30 cellular contexts compared by ENCODE assay signal in genomic region chr12:6254491-6254890, GRCh38. TPM values are rescaled to one million over a fixed set of nuclear protein-coding genes. Genes with fewer than 3 reads are reported as not detected.
"Had no signal": no experiment of that assay in that cellular context is flagged by ENCODE, and none has a peak within 500 bp of the region (broad histone marks: within the 10 kb centered on the region; RNA-seq: fewer than 3 reads in every experiment).

No MANE protein-coding gene starts in this region.

- H3K4me3 Mint-ChIP-seq: activated CD4-positive, alpha-beta memory T cell treated with anti-CD3 and anti-CD28 coated beads for 36 hours; activated CD4-positive, alpha-beta T cell treated with anti-CD3 and anti-CD28 coated beads for 36 hours; activated CD4-positive, alpha-beta T cell treated with anti-CD3 and anti-CD28 coated beads, Interleukin-2, amount 10 ng/mL, durations not matched to agents 24 days and 14 days; activated CD8-positive, alpha-beta memory T cell treated with anti-CD3 and anti-CD28 coated beads, Interleukin-2, amount 10 ng/mL, durations not matched to agents 7 days and 5 days; activated CD8-positive, alpha-beta T cell treated with anti-CD3 and anti-CD28 coated beads, Interleukin-2, amount 10 ng/mL, durations not matched to agents 7 days and 5 days; activated naive CD4-positive, alpha-beta T cell treated with anti-CD3 and anti-CD28 coated beads, Interleukin-2, amount 10 ng/mL, durations not matched to agents 7 days and 5 days; activated naive CD8-positive, alpha-beta T cell treated with anti-CD3 and anti-CD28 coated beads, Interleukin-2, amount 10 ng/mL, durations not matched to agents 7 days and 5 days; activated T-cell treated with anti-CD3 and anti-CD28 coated beads, Interleukin-2, amount 50 U/mL, for 72 hours; brain; dendritic cell treated with granulocyte-macrophage colony-stimulating factor and Interleukin-4, amounts not matched to agents 40 ng/mL and 50 ng/mL, for 4 days; endodermal cell had no signal

- H3K4me3 ChIP-seq: ascending aorta, breast epithelium, cardiac muscle cell, coronary artery, dorsolateral prefrontal cortex had no signal

- H3K4me1 ChIP-seq: ascending aorta had no signal

- H3K36me3 ChIP-seq: ascending aorta, breast epithelium, cardiac muscle cell had no signal

- ATAC-seq: activated CD4-positive, alpha-beta T cell treated with anti-CD3 and anti-CD28 coated beads for 36 hours; activated CD8-positive, alpha-beta memory T cell treated with anti-CD3 and anti-CD28 coated beads, Interleukin-2, amount 10 ng/mL, durations not matched to agents 7 days and 5 days; activated CD8-positive, alpha-beta T cell treated with anti-CD3 and anti-CD28 coated beads, Interleukin-2, amount 10 ng/mL, durations not matched to agents 7 days and 5 days; activated naive CD4-positive, alpha-beta T cell treated with anti-CD3 and anti-CD28 coated beads, Interleukin-2, amount 50 U/mL, for 72 hours; activated T-cell treated with anti-CD3 and anti-CD28 coated beads, Interleukin-2, amount 50 U/mL, for 72 hours; esophagus mucosa had no signal

- H3K9me3 Mint-ChIP-seq: activated CD4-positive, alpha-beta memory T cell treated with anti-CD3 and anti-CD28 coated beads for 36 hours; activated CD4-positive, alpha-beta T cell treated with anti-CD3 and anti-CD28 coated beads, Interleukin-2, amount 10 ng/mL, durations not matched to agents 24 days and 14 days; activated naive CD4-positive, alpha-beta T cell treated with anti-CD3 and anti-CD28 coated beads, Interleukin-2, amount 10 ng/mL, durations not matched to agents 7 days and 5 days; activated naive CD4-positive, alpha-beta T cell treated with anti-CD3 and anti-CD28 coated beads, Interleukin-2, amount 50 U/mL, for 72 hours; activated naive CD8-positive, alpha-beta T cell treated with anti-CD3 and anti-CD28 coated beads, Interleukin-2, amount 10 ng/mL, durations not matched to agents 7 days and 5 days; activated T-cell treated with anti-CD3 and anti-CD28 coated beads, Interleukin-2, amount 50 U/mL, for 72 hours; dendritic cell treated with granulocyte-macrophage colony-stimulating factor and Interleukin-4, amounts not matched to agents 40 ng/mL and 50 ng/mL, for 4 days had no signal

- DNase-seq: activated CD4-positive, alpha-beta memory T cell treated with anti-CD3 and anti-CD28 coated beads for 36 hours; activated CD4-positive, alpha-beta T cell treated with anti-CD3 and anti-CD28 coated beads for 36 hours; activated CD4-positive, alpha-beta T cell treated with anti-CD3 and anti-CD28 coated beads, Interleukin-2, amount 10 ng/mL, durations not matched to agents 24 days and 14 days; activated CD4-positive, CD25-positive, alpha-beta regulatory T cell; activated CD4-positive, CD25-positive, alpha-beta regulatory T cell treated with anti-CD3 and anti-CD28 coated beads, Interleukin-2, amount 50 U/mL, for 72 hours; activated CD8-positive, alpha-beta memory T cell treated with anti-CD3 and anti-CD28 coated beads, Interleukin-2, amount 10 ng/mL, durations not matched to agents 7 days and 5 days; activated CD8-positive, alpha-beta memory T cell treated with anti-CD3 and anti-CD28 coated beads, Interleukin-2, amount 50 U/mL, for 4 hours; activated CD8-positive, alpha-beta T cell treated with anti-CD3 and anti-CD28 coated beads, Interleukin-2, amount 10 ng/mL, durations not matched to agents 7 days and 5 days; activated gamma-delta T cell; activated naive CD4-positive, alpha-beta T cell; activated naive CD4-positive, alpha-beta T cell treated with anti-CD3 and anti-CD28 coated beads, Interleukin-2, amount 10 ng/mL, durations not matched to agents 7 days and 5 days; activated naive CD8-positive, alpha-beta T cell treated with anti-CD3 and anti-CD28 coated beads, Interleukin-2, amount 10 ng/mL, durations not matched to agents 7 days and 5 days; activated T-cell treated with anti-CD3 and anti-CD28 coated beads, Interleukin-2, amount 50 U/mL, for 1 hour; activated T-cell treated with anti-CD3 and anti-CD28 coated beads, Interleukin-2, amount 50 U/mL, for 72 hours; central memory CD4-positive, alpha-beta T cell; cerebellar nuclear complex; dorsolateral prefrontal cortex; effector memory CD4-positive, alpha-beta T cell; T-helper 2 cell had no signal

- H3K36me3 Mint-ChIP-seq: activated CD4-positive, alpha-beta memory T cell treated with anti-CD3 and anti-CD28 coated beads for 36 hours; activated CD8-positive, alpha-beta memory T cell treated with anti-CD3 and anti-CD28 coated beads, Interleukin-2, amount 10 ng/mL, durations not matched to agents 7 days and 5 days; activated naive CD4-positive, alpha-beta T cell treated with anti-CD3 and anti-CD28 coated beads, Interleukin-2, amount 10 ng/mL, durations not matched to agents 7 days and 5 days; activated naive CD4-positive, alpha-beta T cell treated with anti-CD3 and anti-CD28 coated beads, Interleukin-2, amount 50 U/mL, for 72 hours; activated naive CD8-positive, alpha-beta T cell treated with anti-CD3 and anti-CD28 coated beads, Interleukin-2, amount 10 ng/mL, durations not matched to agents 7 days and 5 days; brain had no signal

- H3K9me3 ChIP-seq: ascending aorta, breast epithelium had no signal

- H3K27ac ChIP-seq: ascending aorta, breast epithelium, coronary artery, dorsolateral prefrontal cortex had no signal

- H3K27ac Mint-ChIP-seq: activated CD4-positive, alpha-beta memory T cell treated with anti-CD3 and anti-CD28 coated beads for 36 hours; activated CD4-positive, alpha-beta T cell treated with anti-CD3 and anti-CD28 coated beads for 36 hours; activated CD4-positive, alpha-beta T cell treated with anti-CD3 and anti-CD28 coated beads, Interleukin-2, amount 10 ng/mL, durations not matched to agents 24 days and 14 days; activated CD8-positive, alpha-beta memory T cell treated with anti-CD3 and anti-CD28 coated beads, Interleukin-2, amount 10 ng/mL, durations not matched to agents 7 days and 5 days; activated CD8-positive, alpha-beta T cell treated with anti-CD3 and anti-CD28 coated beads, Interleukin-2, amount 10 ng/mL, durations not matched to agents 7 days and 5 days; activated naive CD4-positive, alpha-beta T cell treated with anti-CD3 and anti-CD28 coated beads, Interleukin-2, amount 10 ng/mL, durations not matched to agents 7 days and 5 days; activated naive CD4-positive, alpha-beta T cell treated with anti-CD3 and anti-CD28 coated beads, Interleukin-2, amount 50 U/mL, for 72 hours; activated naive CD8-positive, alpha-beta T cell treated with anti-CD3 and anti-CD28 coated beads, Interleukin-2, amount 10 ng/mL, durations not matched to agents 7 days and 5 days; activated T-cell treated with anti-CD3 and anti-CD28 coated beads, Interleukin-2, amount 50 U/mL, for 72 hours; brain; dendritic cell treated with granulocyte-macrophage colony-stimulating factor and Interleukin-4, amounts not matched to agents 40 ng/mL and 50 ng/mL, for 4 days; endodermal cell had no signal

- H3K4me1 Mint-ChIP-seq: activated CD4-positive, alpha-beta T cell treated with anti-CD3 and anti-CD28 coated beads for 36 hours; activated CD4-positive, alpha-beta T cell treated with anti-CD3 and anti-CD28 coated beads, Interleukin-2, amount 10 ng/mL, durations not matched to agents 24 days and 14 days; activated CD8-positive, alpha-beta memory T cell treated with anti-CD3 and anti-CD28 coated beads, Interleukin-2, amount 10 ng/mL, durations not matched to agents 7 days and 5 days; activated naive CD4-positive, alpha-beta T cell treated with anti-CD3 and anti-CD28 coated beads, Interleukin-2, amount 10 ng/mL, durations not matched to agents 7 days and 5 days; activated naive CD8-positive, alpha-beta T cell treated with anti-CD3 and anti-CD28 coated beads, Interleukin-2, amount 10 ng/mL, durations not matched to agents 7 days and 5 days had no signal

- H3K27me3 ChIP-seq: ascending aorta, breast epithelium, cardiac muscle cell had no signal

RNA-seq across cellular contexts. Expression of gene PLEKHG6, which starts 56.0 kb away (rescaled TPM):
- total RNA-seq: activated CD4-positive, alpha-beta memory T cell treated with anti-CD3 and anti-CD28 coated beads for 36 hours; activated CD4-positive, alpha-beta T cell treated with anti-CD3 and anti-CD28 coated beads for 36 hours; activated CD4-positive, alpha-beta T cell treated with anti-CD3 and anti-CD28 coated beads, Interleukin-2, amount 10 ng/mL, durations not matched to agents 24 days and 14 days; activated CD8-positive, alpha-beta memory T cell treated with anti-CD3 and anti-CD28 coated beads for 36 hours; activated CD8-positive, alpha-beta memory T cell treated with anti-CD3 and anti-CD28 coated beads, Interleukin-2, amount 10 ng/mL, durations not matched to agents 7 days and 5 days; activated naive CD4-positive, alpha-beta T cell treated with anti-CD3 and anti-CD28 coated beads, Interleukin-2, amount 50 U/mL, for 72 hours; activated naive CD8-positive, alpha-beta T cell treated with anti-CD3 and anti-CD28 coated beads, Interleukin-2, amount 10 ng/mL, durations not matched to agents 7 days and 5 days; activated T-cell treated with anti-CD3 and anti-CD28 coated beads, Interleukin-2, amount 50 U/mL, for 72 hours; ascending aorta; T-helper 1 cell treated with Interleukin-12 subunit alpha and Interleukin-12 subunit beta and Interleukin-4 antibody, amounts not matched to agents 30 ng/mL and 1 ng/mL, for 36 hours had no signal
